ENCODE assay signal across 8 cellular contexts in the genomic region with DNA sequence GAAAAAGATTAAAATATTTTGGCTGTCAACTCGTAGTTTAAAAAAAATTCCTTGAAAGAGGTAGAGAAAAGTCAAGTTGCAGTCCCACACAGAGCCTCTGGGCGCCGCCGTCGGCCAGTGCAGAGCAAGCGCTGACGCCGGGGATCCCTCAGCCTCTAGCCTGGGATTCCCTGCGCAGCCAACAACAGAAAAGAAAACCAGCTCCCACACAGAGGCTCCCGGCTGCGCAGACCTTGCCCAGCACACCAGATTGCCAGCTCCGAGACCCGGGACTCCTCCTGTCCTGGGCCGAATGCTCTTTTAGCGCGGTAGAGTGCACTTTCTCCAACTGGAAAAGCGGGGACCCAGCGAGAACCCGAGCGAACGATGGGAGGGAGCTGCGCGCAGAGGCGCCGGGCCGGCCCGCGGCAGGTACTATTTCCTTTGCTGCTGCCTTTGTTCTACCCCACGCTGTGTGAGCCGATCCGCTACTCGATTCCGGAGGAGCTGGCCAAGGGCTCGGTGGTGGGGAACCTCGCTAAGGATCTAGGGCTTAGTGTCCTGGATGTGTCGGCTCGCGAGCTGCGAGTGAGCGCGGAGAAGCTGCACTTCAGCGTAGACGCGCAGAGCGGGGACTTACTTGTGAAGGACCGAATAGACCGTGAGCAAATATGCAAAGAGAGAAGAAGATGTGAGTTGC. TPM values are rescaled to one million over a fixed set of nuclear protein-coding genes. Genes with fewer than 3 reads are reported as not detected.
A peak's percentile ranks its signal among the peaks of the same experiment; 100 is the strongest.
DNase-seq lines count a peak whose midpoint lies in the region; ATAC-seq, FAIRE-seq and TF ChIP-seq lines count a peak whose summit lies in the region.
"Not testable (repeated sequence)": the region's sequence is repeated elsewhere in the genome, so short reads cannot be mapped to it uniquely, and the experiment has no call there.

A gene (plus strand): TSS at position 184 of the 679 bp plus-strand sequence. CDS start 183 bp downstream, at position 367.

- H3K36me3 Mint-ChIP-seq in activated CD4-positive, alpha-beta T cell treated with anti-CD3 and anti-CD28 coated beads for 36 hours (ENCODE audit: low read depth), result peaks cover 40% of the 10 kb centered on the region

- H3K4me1 Mint-ChIP-seq in activated CD4-positive, alpha-beta T cell treated with anti-CD3 and anti-CD28 coated beads for 36 hours, result not testable (repeated sequence)

- H3K9ac ChIP-seq in kidney (ENCODE audit: low read length in 2 of 2), result not testable (repeated sequence)

- 8 to 47% methylated on average over 47 of the region's 47 CpGs for WGBS in sigmoid colon, 2 donors

- ATAC-seq in GM18867 (IDR thresholded peaks at IDR 0.05; ENCODE audit: unreplicated experiment) (peak; percentile 57), HG02943 (IDR thresholded peaks at IDR 0.05; ENCODE audit: low read depth, unreplicated experiment) (peak; percentile 75)
- ATAC-seq in activated CD4-positive, alpha-beta T cell treated with anti-CD3 and anti-CD28 coated beads for 36 hours, result peak; percentile 75

- H3K79me2 ChIP-seq in ACC112 (ENCODE audit: control insufficient read depth, insufficient read depth, low read length, unreplicated experiment), result not testable (repeated sequence)

- TF ChIP-seq CTCF in dorsolateral prefrontal cortex (IDR thresholded peaks at IDR 0.05 in 54 of 56, conservative IDR thresholded peaks at IDR 0.05 in 2 of 56; ENCODE audit: low read depth in 1 of 56, partially characterized antibody in 56 of 56) (peak in 54 of 56 donors; percentile 2 to 70 (median 52)), kidney (IDR thresholded peaks at IDR 0.05; ENCODE audit: borderline replicate concordance, extremely low read depth, insufficient read depth) (peak; percentile 69), sigmoid colon (IDR thresholded peaks at IDR 0.05) (peak; percentile 43 to 51 (median 46))

- H3K9me3 ChIP-seq in kidney (ENCODE audit: control insufficient read depth in 1 of 2, low read length in 2 of 2) (peaks cover 43 to 66% of the 10 kb centered on the region in 2 donors), sigmoid colon (peaks cover 59 to 92% (median 81%) of the 10 kb centered on the region in 4 donors)

- H3K4me3 Mint-ChIP-seq in activated CD4-positive, alpha-beta T cell treated with anti-CD3 and anti-CD28 coated beads for 36 hours, result peak within 1 kb of the TSS; percentile 62

- CTCF ChIA-PET in activated CD4-positive, alpha-beta T cell treated with anti-CD3 and anti-CD28 coated beads for 36 hours (lab: Charles Lee), result interaction anchor here (0.6 to 2.8 kb wide), 16 partner anchors 9 to 1314 kb away, joined by 3 to 10 read pairs (median 5); a partner anchor contains a TSS

- H3K9me3 Mint-ChIP-seq in activated CD4-positive, alpha-beta T cell treated with anti-CD3 and anti-CD28 coated beads for 36 hours (ENCODE audit: low read depth), result peaks cover 29% of the 10 kb centered on the region

- not testable (repeated sequence) for TF ChIP-seq POLR2A in sigmoid colon (IDR thresholded peaks at IDR 0.05)

- POLR2A ChIA-PET in activated CD4-positive, alpha-beta T cell treated with anti-CD3 and anti-CD28 coated beads for 36 hours (lab: Charles Lee), result not testable (repeated sequence)

- H3K4me1 ChIP-seq in ACC112 (ENCODE audit: control insufficient read depth, insufficient read depth, low read length, unreplicated experiment); kidney (ENCODE audit: control insufficient read depth in 1 of 2, insufficient read depth in 1 of 2, low read depth in 1 of 2, low read length in 2 of 2); sigmoid colon: not testable (repeated sequence)

- DNase-seq in NCI-H2081 treated with DMSO at 0.1 percent for 48 hours (lab: John Stamatoyannopoulos, UW), result peak; percentile 13
- DNase-seq in activated CD4-positive, alpha-beta T cell treated with anti-CD3 and anti-CD28 coated beads for 36 hours, result peak; percentile 79
- peak in 5 of 10 donors; percentile 26 to 52 (median 43) for DNase-seq in dorsolateral prefrontal cortex
- not testable (repeated sequence) for DNase-seq in kidney
- peak; percentile 86 for DNase-seq in sigmoid colon

- peak within 1 kb of the TSS; percentile 73 for H2AFZ ChIP-seq in ACC112 (ENCODE audit: low read length, unreplicated experiment)

- not testable (repeated sequence) for H3K36me3 ChIP-seq in ACC112 (ENCODE audit: insufficient read depth, low read length); kidney (ENCODE audit: control insufficient read depth in 1 of 2, insufficient read depth in 2 of 2, low read length in 2 of 2); sigmoid colon

- intact Hi-C loops in activated CD4-positive, alpha-beta T cell treated with anti-CD3 and anti-CD28 coated beads for 36 hours (cut with DNase I, micrococcal nuclease), result loop anchor here (1.0 kb wide), 3 partner anchors 107 to 147 kb away; no protein-coding TSS in a partner anchor
- intact Hi-C loops in dorsolateral prefrontal cortex (cut with DNase I) (loop anchor here in 1 of 2 donors (10.0 kb wide), 1 partner anchor 107 kb away; no protein-coding TSS in a partner anchor), sigmoid colon (cut with DNase I) (loop anchor here (5.0 kb wide), 2 partner anchors 60 to 140 kb away; a partner anchor contains a TSS)
- intact Hi-C loops in kidney (cut with DNase I), result not testable (repeated sequence)

- H3K27ac ChIP-seq in ACC112 (ENCODE audit: low read depth, low read length); dorsolateral prefrontal cortex; kidney (ENCODE audit: low read depth in 2 of 2, low read length in 2 of 2): not testable (repeated sequence)
- peak within 1 kb of the TSS; percentile 45 to 61 (median 55) for H3K27ac ChIP-seq in sigmoid colon

- FAIRE-seq in kidney (lab: Jason Lieb, UNC), result not testable (repeated sequence)

- H3K27me3 ChIP-seq in ACC112 (ENCODE audit: insufficient read depth, low read length), result peaks cover 54% of the 10 kb centered on the region
- H3K27me3 ChIP-seq in dorsolateral prefrontal cortex, sigmoid colon: not testable (repeated sequence)

- peaks cover 75% of the 10 kb centered on the region for H3K27me3 Mint-ChIP-seq in activated CD4-positive, alpha-beta T cell treated with anti-CD3 and anti-CD28 coated beads for 36 hours

- TF ChIP-seq EP300 in sigmoid colon (IDR thresholded peaks at IDR 0.05), result not testable (repeated sequence)

- H3K27ac Mint-ChIP-seq in activated CD4-positive, alpha-beta T cell treated with anti-CD3 and anti-CD28 coated beads for 36 hours, result not testable (repeated sequence)

- H3K4me3 ChIP-seq in ACC112 (ENCODE audit: low read depth, low read length) (peak within 1 kb of the TSS; percentile 77), dorsolateral prefrontal cortex (peak within 1 kb of the TSS in 53 of 59 donors; percentile 3 to 62 (median 38)), kidney (ENCODE audit: low read length in 2 of 2) (peak within 1 kb of the TSS; percentile 40 to 42), sigmoid colon (peak within 1 kb of the TSS; percentile 27 to 44 (median 39))

RNA-seq across cellular contexts. Expression of the gene that starts here (rescaled TPM):
- not detected for total RNA-seq in activated CD4-positive, alpha-beta T cell treated with anti-CD3 and anti-CD28 coated beads for 36 hours
- total RNA-seq in dorsolateral prefrontal cortex (10 to 100 TPM in 117 of 120 experiments, 1 to 10 TPM in 3; 7.8 to 30.9 (median 16.5) TPM), kidney (15.1 TPM), sigmoid colon (10 to 100 TPM; 16.1 to 19.4 (median 17.6) TPM)
- polyA plus RNA-seq in kidney (ENCODE audit: insufficient read depth, low read depth, low replicate concordance) (1.0 TPM), sigmoid colon (1 to 10 TPM in 1 of 3 donors, under 1 TPM in 1, not detected in 1; 0.60 to 2.4 TPM)

Comparison
In these comparisons a context has a peak if more than half of its experiments do, and no peak if none do; other contexts are left out.
1. RNA of the gene that starts here (total RNA-seq): 16.1 to 19.4 TPM in sigmoid colon, 7.8 to 30.9 TPM in dorsolateral prefrontal cortex and 15.1 TPM in kidney (single experiment); not detected in activated CD4-positive, alpha-beta T cell treated with anti-CD3 and anti-CD28 coated beads for 36 hours; every median in the first group is over 4 times any median in the second.
2. Peak in DNase-seq and ATAC-seq in activated CD4-positive, alpha-beta T cell treated with anti-CD3 and anti-CD28 coated beads for 36 hours; RNA of the gene not detected or under 1 TPM.
3. Peak in every context shown above with its lines, with median percentiles within 50 percentile points of each other: H3K4me3 ChIP-seq, ATAC-seq and CTCF ChIP-seq.